Comparison of ENCODE assay signal across 11 cellular contexts in genomic region chr1:6414881-6415280, GRCh38. TPM values are rescaled to one million over a fixed set of nuclear protein-coding genes. Genes with fewer than 3 reads are reported as not detected.
DNase-seq lines count a peak whose midpoint lies in the region; TF ChIP-seq lines count a peak whose summit lies in the region.
"Had no signal": no experiment of that assay in that cellular context is flagged by ENCODE, and none has a peak within 500 bp of the region (broad histone marks: within the 10 kb centered on the region; RNA-seq: fewer than 3 reads in every experiment).

No MANE protein-coding gene starts in this region.

- peaks cover 23% of the 10 kb centered on the region for H3K4me1 ChIP-seq in BLaER1
- H3K4me1 ChIP-seq in OCI-LY3 (ENCODE audit: low read length) = peaks cover 5% of the 10 kb centered on the region; the same call in 1 of the 2 replicates

- H3K36me3 Mint-ChIP-seq in glutamatergic neuron (ENCODE audit: unreplicated experiment) = no peaks in the 10 kb centered on the region

- H3K27ac ChIP-seq in BLaER1 (no peak overlapping the region), OCI-LY3 (ENCODE audit: low read length) (no peak overlapping the region)
- H3K27ac ChIP-seq: vagina had no signal

- H3K27me3 Mint-ChIP-seq in glutamatergic neuron (ENCODE audit: unreplicated experiment) = peaks cover 14% of the 10 kb centered on the region

- no peak overlapping the region for H3K4me3 Mint-ChIP-seq in glutamatergic neuron (ENCODE audit: unreplicated experiment)
- H3K4me3 Mint-ChIP-seq: activated CD8-positive, alpha-beta T cell treated with anti-CD3 and anti-CD28 coated beads, Interleukin-2, amount 10 ng/mL, durations not matched to agents 7 days and 5 days had no signal

- H3K4me2 ChIP-seq in BLaER1 = peak overlapping the region; percentile 23; the same call in 1 of the 2 replicates
- H3K4me2 ChIP-seq in OCI-LY3 (ENCODE audit: low read length) = peak overlapping the region; percentile 85

- peaks cover 6% of the 10 kb centered on the region for H3K9me3 Mint-ChIP-seq in glutamatergic neuron (ENCODE audit: unreplicated experiment)

- H3K79me2 ChIP-seq in OCI-LY3 (ENCODE audit: low read length) = no peaks in the 10 kb centered on the region

- TF ChIP-seq CTCF in OCI-LY3 (IDR thresholded peaks at IDR 0.05; ENCODE audit: low read depth, low read length) (no peak), glutamatergic neuron (IDR thresholded peaks at IDR 0.05; ENCODE audit: partially characterized antibody, unreplicated experiment) (no peak)

- peaks cover 47% of the 10 kb centered on the region for H3K27me3 ChIP-seq in BLaER1
- no peaks in the 10 kb centered on the region for H3K27me3 ChIP-seq in OCI-LY3 (ENCODE audit: low read depth, low read length)

- no peak for DNase-seq in glutamatergic neuron
- DNase-seq in COLO668 (lab: John Stamatoyannopoulos, UW; ENCODE audit: unreplicated experiment) = no peak
- no peak for DNase-seq in activated CD8-positive, alpha-beta memory T cell treated with anti-CD3 and anti-CD28 coated beads for 24 hours
- no peak for DNase-seq in C1 segment of cervical spinal cord (lab: John Stamatoyannopoulos, UW)
- DNase-seq: NCI-H1694, Right ventricle myocardium superior had no signal

- no peaks in the 10 kb centered on the region for H3K36me3 ChIP-seq in BLaER1
- H3K36me3 ChIP-seq in OCI-LY3 (replicated peaks; ENCODE audit: low read depth, low read length) = no peaks in the 10 kb centered on the region
- H3K36me3 ChIP-seq: vagina had no signal

- H3K4me3 ChIP-seq in BLaER1 = no peak overlapping the region
- peak overlapping the region; percentile 68 for H3K4me3 ChIP-seq in OCI-LY3 (ENCODE audit: low read length)
- H3K4me3 ChIP-seq: vagina had no signal

- H4K20me1 ChIP-seq in BLaER1 (peaks cover 14% of the 10 kb centered on the region), OCI-LY3 (ENCODE audit: insufficient read depth, low read length) (no peaks in the 10 kb centered on the region)

- H3K9me3 ChIP-seq in BLaER1 = no peaks in the 10 kb centered on the region
- no peaks in the 10 kb centered on the region for H3K9me3 ChIP-seq in OCI-LY3 (ENCODE audit: insufficient read depth, low read length)
- H3K9me3 ChIP-seq: vagina had no signal

- H3K27ac Mint-ChIP-seq in glutamatergic neuron (ENCODE audit: unreplicated experiment) = peak overlapping the region; percentile 4
- H3K27ac Mint-ChIP-seq: activated CD8-positive, alpha-beta T cell treated with anti-CD3 and anti-CD28 coated beads, Interleukin-2, amount 10 ng/mL, durations not matched to agents 7 days and 5 days had no signal

- H3K4me1 Mint-ChIP-seq in glutamatergic neuron (ENCODE audit: low read depth, unreplicated experiment) = peaks cover 8% of the 10 kb centered on the region

- H2AFZ ChIP-seq in OCI-LY3 (ENCODE audit: low read depth, low read length) = no peak overlapping the region

- no peak overlapping the region for H3K9ac ChIP-seq in BLaER1
- peak overlapping the region; percentile 13; the same call in 1 of the 2 replicates for H3K9ac ChIP-seq in OCI-LY3 (ENCODE audit: low read length)

RNA-seq across cellular contexts. Expression of gene HES2, which starts 4.8 kb away (rescaled TPM):
- total RNA-seq in glutamatergic neuron (ENCODE audit: unreplicated experiment) = 54.6 TPM
- total RNA-seq: Right ventricle myocardium superior had no signal

RNA-seq across cellular contexts. Expression of gene ESPN, which starts 9.7 kb away (rescaled TPM):
- total RNA-seq in glutamatergic neuron (ENCODE audit: unreplicated experiment) = 25.7 TPM
- total RNA-seq: posterior vena cava had no signal

RNA-seq across cellular contexts. Expression of gene ACOT7, which starts 21.3 kb away (rescaled TPM):
- total RNA-seq in glutamatergic neuron (ENCODE audit: unreplicated experiment) = 175 TPM

RNA-seq across cellular contexts. Expression of gene TNFRSF25, which starts 51.1 kb away (rescaled TPM):
- total RNA-seq in glutamatergic neuron (ENCODE audit: unreplicated experiment) = 47.5 TPM
